ENCODE assay signal across 8 cellular contexts in genomic region chr14:73713206-73713803, GRCh38. TPM values are rescaled to one million over a fixed set of nuclear protein-coding genes. Genes with fewer than 3 reads are reported as not detected.
DNase-seq lines count a peak whose midpoint lies in the region; ATAC-seq and TF ChIP-seq lines count a peak whose summit lies in the region.

No MANE protein-coding gene starts in this region.

- no peaks in the 10 kb centered on the region for H3K9me3 ChIP-seq in SJSA1 (replicated peaks)
- no peaks in the 10 kb centered on the region for H3K9me3 ChIP-seq in psoas muscle

- TF ChIP-seq CTCF in fibroblast of mammary gland (conservative IDR thresholded peaks at IDR 0.05; ENCODE audit: control insufficient read depth, insufficient read depth, low read depth, low read length) (no peak), psoas muscle (IDR thresholded peaks at IDR 0.05) (no peak)

- ATAC-seq in psoas muscle (peak in 2 of 4 donors; percentile 2 to 4), HG02623 (IDR thresholded peaks at IDR 0.05; ENCODE audit: unreplicated experiment) (no peak), HG02588 (IDR thresholded peaks at IDR 0.05; ENCODE audit: unreplicated experiment) (no peak), HG03469 (IDR thresholded peaks at IDR 0.05; ENCODE audit: unreplicated experiment) (no peak)

- H3K4me3 ChIP-seq in SJSA1 (peak overlapping the region; percentile 87), fibroblast of mammary gland (ENCODE audit: control insufficient read depth, low read depth, low read length) (peak overlapping the region; percentile 85), psoas muscle (peak overlapping the region; percentile 79)

- peak; percentile 3 for DNase-seq in SKM-1 treated with dmso at 0.1 percent for 144 hours (lab: John Stamatoyannopoulos, UW; ENCODE audit: unreplicated experiment)
- no peak for DNase-seq in SKM-1 (lab: John Stamatoyannopoulos, UW; ENCODE audit: unreplicated experiment)
- DNase-seq in SJSA1 (ENCODE audit: low read depth in 1 of 2, low spot score in 2 of 2): peak in 1 of 2 experiments; percentile 16
- DNase-seq in fibroblast of mammary gland (ENCODE audit: low read depth): no peak
- DNase-seq in psoas muscle: no peak

- intact Hi-C loops in psoas muscle (cut with DNase I): loop anchor here in 1 of 2 donors (5.0 kb wide), 1 partner anchor 71 kb away; the partner anchor contains the start of gene DNAL1

- WGBS in psoas muscle, 3 donors: 9 to 11% (median 10%) methylated on average over 21 of the region's 21 CpGs

- H3K27me3 ChIP-seq in SJSA1 (replicated peaks): no peaks in the 10 kb centered on the region
- H3K27me3 ChIP-seq in psoas muscle (ENCODE audit: insufficient read depth in 3 of 3, low read length in 2 of 3): no peaks in the 10 kb centered on the region

- H3K27ac ChIP-seq in SJSA1: peak overlapping the region; percentile 75
- H3K27ac ChIP-seq in psoas muscle: peak overlapping the region; percentile 85

- peaks cover 38% of the 10 kb centered on the region for H3K36me3 ChIP-seq in SJSA1
- peaks cover 2 to 30% of the 10 kb centered on the region in 2 donors for H3K36me3 ChIP-seq in psoas muscle (ENCODE audit: insufficient read depth in 1 of 2, low read depth in 1 of 2)

- peaks cover 11% of the 10 kb centered on the region for H3K4me1 ChIP-seq in SJSA1 (replicated peaks)
- H3K4me1 ChIP-seq in psoas muscle: peaks cover 22% of the 10 kb centered on the region

RNA-seq across cellular contexts. Expression of gene PNMA1, which starts 0.9 kb away (rescaled TPM):
- 16.7 and 21.6 TPM in 2 replicates for total RNA-seq in SJSA1 (2014; rRNA removed; shearing (Covaris generic))
- total RNA-seq in psoas muscle: 10 to 100 TPM in 3 of 4 donors, 1 to 10 TPM in 1; 9.3 to 27.0 (median 17.0) TPM
- polyA plus RNA-seq in psoas muscle: 10 to 100 TPM; 11.0 to 28.8 (median 19.6) TPM
